13 cellular contexts compared by ENCODE assay signal in genomic region chr9:136839229-136840139, GRCh38. TPM values are rescaled to one million over a fixed set of nuclear protein-coding genes. Genes with fewer than 3 reads are reported as not detected.
DNase-seq lines count a peak whose midpoint lies in the region; ATAC-seq and TF ChIP-seq lines count a peak whose summit lies in the region.
"Had no signal": no experiment of that assay in that cellular context is flagged by ENCODE, and none has a peak within 500 bp of the region (broad histone marks: within the 10 kb centered on the region; RNA-seq: fewer than 3 reads in every experiment).

No MANE protein-coding gene starts in this region.

- H3K9me3 Mint-ChIP-seq in activated B cell treated with CpG ODN at 0.5 μM for 24 hours (no peaks in the 10 kb centered on the region), osteocyte (ENCODE audit: unreplicated experiment) (no peaks in the 10 kb centered on the region)
- H3K9me3 Mint-ChIP-seq: CD4-positive, alpha-beta T cell; dendritic cell treated with granulocyte-macrophage colony-stimulating factor and Interleukin-4, amounts not matched to agents 40 ng/mL and 50 ng/mL, for 4 days had no signal

- POLR2A ChIA-PET in activated B cell treated with CpG ODN at 0.5 μM for 24 hours (lab: Charles Lee): interaction anchor here (0.5 kb wide), 1 partner anchor 21 kb away, joined by 9 read pairs; no protein-coding TSS in a partner anchor

- DNase-seq in HK-2 (ENCODE audit: unreplicated experiment) (peak; percentile 28), activated B cell treated with CpG ODN at 0.5 μM for 24 hours (no peak), osteocyte (ENCODE audit: extremely low spot score, unreplicated experiment) (no peak), T-helper 9 cell (no peak), mucosa of gallbladder (ENCODE audit: low spot score) (no peak)
- no peak for DNase-seq in activated CD8-positive, alpha-beta memory T cell treated with anti-CD3 and anti-CD28 coated beads for 24 hours
- DNase-seq: activated CD4-positive, alpha-beta T cell treated with anti-CD3 and anti-CD28 coated beads for 36 hours; CD4-positive, alpha-beta T cell; left ventricle myocardium superior; NCI-H187 treated with DMSO at 0.1 percent for 48 hours; NCI-H526; stomach had no signal

- H3K36me3 Mint-ChIP-seq in activated B cell treated with CpG ODN at 0.5 μM for 24 hours (ENCODE audit: low read depth) (peaks cover 16% of the 10 kb centered on the region), osteocyte (ENCODE audit: unreplicated experiment) (peaks cover 6% of the 10 kb centered on the region)

- intact Hi-C loops in activated B cell treated with CpG ODN at 0.5 μM for 24 hours (cut with micrococcal nuclease): loop anchor here (10.0 kb wide), 1 partner anchor 325 kb away; no protein-coding TSS in a partner anchor

- H3K4me1 Mint-ChIP-seq in activated B cell treated with CpG ODN at 0.5 μM for 24 hours (peaks cover 12% of the 10 kb centered on the region), osteocyte (ENCODE audit: unreplicated experiment) (peaks cover 37% of the 10 kb centered on the region)

- H3K27ac Mint-ChIP-seq in activated B cell treated with CpG ODN at 0.5 μM for 24 hours (peak overlapping the region; percentile 46), osteocyte (ENCODE audit: unreplicated experiment) (peak overlapping the region; percentile 85)
- H3K27ac Mint-ChIP-seq: activated CD4-positive, alpha-beta T cell treated with anti-CD3 and anti-CD28 coated beads for 36 hours; CD4-positive, alpha-beta T cell; dendritic cell treated with granulocyte-macrophage colony-stimulating factor and Interleukin-4, amounts not matched to agents 40 ng/mL and 50 ng/mL, for 4 days had no signal

- H3K27me3 Mint-ChIP-seq in activated B cell treated with CpG ODN at 0.5 μM for 24 hours: no peaks in the 10 kb centered on the region
- no peaks in the 10 kb centered on the region for H3K27me3 Mint-ChIP-seq in osteocyte (ENCODE audit: unreplicated experiment)

- no peak for TF ChIP-seq CTCF in activated B cell treated with CpG ODN at 0.5 μM for 24 hours (IDR thresholded peaks at IDR 0.05)
- no peak for TF ChIP-seq CTCF in osteocyte (IDR thresholded peaks at IDR 0.05)

- no peak for ATAC-seq in activated B cell treated with CpG ODN at 0.5 μM for 24 hours (ENCODE audit: low read depth)
- ATAC-seq: activated CD4-positive, alpha-beta T cell treated with anti-CD3 and anti-CD28 coated beads for 36 hours; left ventricle myocardium superior had no signal

- H3K4me3 Mint-ChIP-seq in activated B cell treated with CpG ODN at 0.5 μM for 24 hours (no peak overlapping the region), osteocyte (ENCODE audit: unreplicated experiment) (no peak overlapping the region)
- H3K4me3 Mint-ChIP-seq: activated CD4-positive, alpha-beta T cell treated with anti-CD3 and anti-CD28 coated beads for 36 hours; CD4-positive, alpha-beta T cell; dendritic cell treated with granulocyte-macrophage colony-stimulating factor and Interleukin-4, amounts not matched to agents 40 ng/mL and 50 ng/mL, for 4 days had no signal

- CTCF ChIA-PET in activated B cell treated with CpG ODN at 0.5 μM for 24 hours (lab: Charles Lee): no interaction called here

RNA-seq across cellular contexts. Expression of gene AJM1, which starts 2.8 kb away (rescaled TPM):
- total RNA-seq in activated B cell treated with CpG ODN at 0.5 μM for 24 hours (1.0 and 1.6 TPM in 2 replicates), osteocyte (4.4 and 4.5 TPM in 2 replicates), mucosa of gallbladder (19.4 TPM)

RNA-seq across cellular contexts. Expression of gene PHPT1, which starts 9.7 kb away (rescaled TPM):
- 58.8 and 64.6 TPM in 2 replicates for total RNA-seq in activated B cell treated with CpG ODN at 0.5 μM for 24 hours
- 131 and 142 TPM in 2 replicates for total RNA-seq in osteocyte
- 150 TPM for total RNA-seq in mucosa of gallbladder

RNA-seq across cellular contexts. Expression of gene MAMDC4, which starts 12.7 kb away (rescaled TPM):
- total RNA-seq in activated B cell treated with CpG ODN at 0.5 μM for 24 hours: 5.2 and 6.1 TPM in 2 replicates
- total RNA-seq in osteocyte: 7.4 and 9.4 TPM in 2 replicates
- total RNA-seq in mucosa of gallbladder: 38.6 TPM

RNA-seq across cellular contexts. Expression of gene EDF1, which starts 26.6 kb away (rescaled TPM):
- 282 and 298 TPM in 2 replicates for total RNA-seq in activated B cell treated with CpG ODN at 0.5 μM for 24 hours
- 338 and 342 TPM in 2 replicates for total RNA-seq in osteocyte
- 342 TPM for total RNA-seq in mucosa of gallbladder

RNA-seq across cellular contexts. Expression of gene RABL6, which starts 31.7 kb away (rescaled TPM):
- total RNA-seq in activated B cell treated with CpG ODN at 0.5 μM for 24 hours: 70.1 and 75.0 TPM in 2 replicates
- 82.2 and 84.7 TPM in 2 replicates for total RNA-seq in osteocyte
- total RNA-seq in mucosa of gallbladder: 91.0 TPM
